ENCODE assay signal across 8 cellular contexts in genomic region chrX:12138366-12139313, GRCh38. TPM values are rescaled to one million over a fixed set of nuclear protein-coding genes. Genes with fewer than 3 reads are reported as not detected.
DNase-seq lines count a peak whose midpoint lies in the region; ATAC-seq and TF ChIP-seq lines count a peak whose summit lies in the region.

Gene FRMPD4 (plus strand): TSS chrX:12138473. CDS start chrX:12138972, 499 bp downstream.

- DNase-seq in AG09309 (ENCODE audit: low read depth) (no peak), NCI-H1105 (lab: John Stamatoyannopoulos, UW) (peak; percentile 16), epithelial cell of esophagus (ENCODE audit: low read depth) (peak; percentile 8), esophagus squamous epithelium (lab: John Stamatoyannopoulos, UW) (no peak), ascending aorta (ENCODE audit: low spot score in 2 of 2) (no peak)
- no peak for DNase-seq in activated CD4-positive, alpha-beta T cell treated with anti-CD3 and anti-CD28 coated beads, Interleukin-2, amount 10 ng/mL, durations not matched to agents 24 days and 14 days

- H3K27me3 Mint-ChIP-seq in nephron (ENCODE audit: low read depth), result peaks cover 67% of the 10 kb centered on the region
- H3K27me3 Mint-ChIP-seq in activated CD4-positive, alpha-beta T cell treated with anti-CD3 and anti-CD28 coated beads, Interleukin-2, amount 10 ng/mL, durations not matched to agents 24 days and 14 days, result peaks cover 18% of the 10 kb centered on the region

- peaks cover 0 to 17% (median 0%) of the 10 kb centered on the region in 4 donors for H3K27me3 ChIP-seq in esophagus squamous epithelium
- no peaks in the 10 kb centered on the region for H3K27me3 ChIP-seq in ascending aorta

- TF ChIP-seq POLR2A in esophagus squamous epithelium (IDR thresholded peaks at IDR 0.05), result no peak

- no peaks in the 10 kb centered on the region for H3K4me1 Mint-ChIP-seq in nephron
- no peaks in the 10 kb centered on the region for H3K4me1 Mint-ChIP-seq in activated CD4-positive, alpha-beta T cell treated with anti-CD3 and anti-CD28 coated beads, Interleukin-2, amount 10 ng/mL, durations not matched to agents 24 days and 14 days

- peak within 1 kb of the TSS; percentile 79 to 81 (median 79) for H3K4me3 Mint-ChIP-seq in nephron
- H3K4me3 Mint-ChIP-seq in activated CD4-positive, alpha-beta T cell treated with anti-CD3 and anti-CD28 coated beads, Interleukin-2, amount 10 ng/mL, durations not matched to agents 24 days and 14 days, result no peak within 1 kb of the TSS

- no peaks in the 10 kb centered on the region for H3K36me3 ChIP-seq in esophagus squamous epithelium
- no peaks in the 10 kb centered on the region for H3K36me3 ChIP-seq in ascending aorta

- TF ChIP-seq CTCF in AG09309 (IDR thresholded peaks at IDR 0.05; ENCODE audit: control insufficient read depth, insufficient read depth, low read depth, low read length, missing control alignments) (peak; percentile 26), epithelial cell of esophagus (IDR thresholded peaks at IDR 0.05; ENCODE audit: insufficient read depth, low read depth, low read length, missing control alignments) (no peak), nephron (IDR thresholded peaks at IDR 0.05; ENCODE audit: unreplicated experiment in 3 of 3) (no peak), esophagus squamous epithelium (IDR thresholded peaks at IDR 0.05) (no peak), ascending aorta (IDR thresholded peaks at IDR 0.05) (no peak)

- peak within 1 kb of the TSS; percentile 45 for H3K4me3 ChIP-seq in AG09309 (ENCODE audit: control insufficient read depth, low read depth, low read length)
- peak within 1 kb of the TSS; percentile 23 for H3K4me3 ChIP-seq in epithelial cell of esophagus (ENCODE audit: low read length)
- peak within 1 kb of the TSS in 2 of 4 donors; percentile 33 to 51 for H3K4me3 ChIP-seq in esophagus squamous epithelium
- H3K4me3 ChIP-seq in ascending aorta, result peak within 1 kb of the TSS in 1 of 2 donors; percentile 6

- WGBS in esophagus squamous epithelium, 2 donors, result 45% methylated on average over 40 of the region's 80 CpGs; no CpG with 5 or more reads in 1 of the 2 donors

- ATAC-seq in HG03108 (IDR thresholded peaks at IDR 0.05; ENCODE audit: unreplicated experiment), result no peak

- no peaks in the 10 kb centered on the region for H3K36me3 Mint-ChIP-seq in nephron (ENCODE audit: low read depth)
- H3K36me3 Mint-ChIP-seq in activated CD4-positive, alpha-beta T cell treated with anti-CD3 and anti-CD28 coated beads, Interleukin-2, amount 10 ng/mL, durations not matched to agents 24 days and 14 days (ENCODE audit: low read depth), result no peaks in the 10 kb centered on the region

- intact Hi-C loops in esophagus squamous epithelium (cut with DNase I), result no loop called here
- intact Hi-C loops in activated CD4-positive, alpha-beta T cell treated with anti-CD3 and anti-CD28 coated beads, Interleukin-2, amount 10 ng/mL, durations not matched to agents 24 days and 14 days (cut with micrococcal nuclease), result no loop called here
- intact Hi-C loops in ascending aorta (cut with DNase I), result no loop called here

- H3K4me1 ChIP-seq in esophagus squamous epithelium (no peaks in the 10 kb centered on the region), ascending aorta (no peaks in the 10 kb centered on the region)

- H3K9me3 ChIP-seq in esophagus squamous epithelium (no peaks in the 10 kb centered on the region), ascending aorta (no peaks in the 10 kb centered on the region)

- no peak within 1 kb of the TSS for H3K27ac ChIP-seq in esophagus squamous epithelium
- H3K27ac ChIP-seq in ascending aorta, result no peak within 1 kb of the TSS

- no peaks in the 10 kb centered on the region for H3K9me3 Mint-ChIP-seq in nephron
- no peaks in the 10 kb centered on the region for H3K9me3 Mint-ChIP-seq in activated CD4-positive, alpha-beta T cell treated with anti-CD3 and anti-CD28 coated beads, Interleukin-2, amount 10 ng/mL, durations not matched to agents 24 days and 14 days

- no peak within 1 kb of the TSS for H3K27ac Mint-ChIP-seq in nephron
- H3K27ac Mint-ChIP-seq in activated CD4-positive, alpha-beta T cell treated with anti-CD3 and anti-CD28 coated beads, Interleukin-2, amount 10 ng/mL, durations not matched to agents 24 days and 14 days, result no peak within 1 kb of the TSS

RNA-seq across cellular contexts. Expression of gene FRMPD4, which starts in this region (rescaled TPM):
- total RNA-seq in esophagus squamous epithelium, result under 1 TPM in 2 of 4 donors, not detected in 2; under 0.01 to 0.06 TPM
- not detected in 2 replicates for total RNA-seq in activated CD4-positive, alpha-beta T cell treated with anti-CD3 and anti-CD28 coated beads, Interleukin-2, amount 10 ng/mL, durations not matched to agents 24 days and 14 days
- total RNA-seq in ascending aorta, result not detected

Comparison
In these comparisons a context has a peak if more than half of its experiments do, and no peak if none do; other contexts are left out.
1. DNase-seq: peak in NCI-H1105 (single experiment) and epithelial cell of esophagus (single experiment); none in AG09309 (single experiment), esophagus squamous epithelium (single experiment), activated CD4-positive, alpha-beta T cell treated with anti-CD3 and anti-CD28 coated beads, Interleukin-2, amount 10 ng/mL, durations not matched to agents 24 days and 14 days (single experiment) and ascending aorta (0 of 2).